ENCODE assay signal across 25 cellular contexts in the genomic region with DNA sequence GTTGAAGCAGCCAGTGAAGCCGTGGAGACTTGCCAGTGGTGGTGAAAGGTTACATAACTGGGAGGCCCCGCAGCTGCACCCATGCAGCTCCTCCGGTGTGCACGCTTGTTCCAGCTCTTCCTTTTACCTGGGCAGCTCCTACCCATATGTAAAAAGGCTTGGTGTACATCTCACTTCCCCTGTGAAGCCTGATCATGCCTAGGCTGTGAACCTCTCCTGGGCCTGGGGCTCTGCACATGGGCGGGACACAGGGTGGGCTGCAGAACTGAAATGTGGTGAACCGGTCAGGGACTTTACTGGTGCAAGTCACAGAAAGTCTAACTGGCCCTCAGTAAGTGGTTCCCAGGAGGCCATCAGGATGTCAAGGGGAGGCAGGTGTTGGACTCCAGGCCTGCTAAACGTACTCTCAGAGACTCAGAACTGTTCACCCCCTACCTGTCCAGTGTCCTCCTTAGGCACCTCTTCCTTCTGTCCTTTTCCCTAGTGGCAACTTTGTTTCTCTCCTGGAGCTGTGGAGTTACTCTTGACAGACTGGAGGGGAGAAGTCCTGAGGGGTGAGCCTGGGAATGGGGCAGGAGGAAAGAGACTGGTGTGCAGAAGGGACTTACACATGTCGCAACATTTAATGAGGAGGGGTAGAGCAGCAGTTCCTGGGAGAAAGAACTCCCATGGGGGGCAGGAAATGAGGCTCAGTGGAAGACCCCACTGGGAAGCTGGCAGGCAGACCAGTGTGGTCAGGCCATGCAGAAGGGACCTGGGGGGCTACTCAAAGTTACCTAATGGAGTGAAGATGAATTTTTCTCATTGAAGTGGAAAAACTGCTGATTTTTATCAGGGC.
DNase-seq lines count a peak whose midpoint lies in the region; ATAC-seq and TF ChIP-seq lines count a peak whose summit lies in the region.
"Had no signal": no experiment of that assay in that cellular context is flagged by ENCODE, and none has a peak within 500 bp of the region (broad histone marks: within the 10 kb centered on the region; RNA-seq: fewer than 3 reads in every experiment).

No MANE protein-coding gene starts in this region.

- H3K36me3 Mint-ChIP-seq in CD4-positive, CD25-positive, alpha-beta regulatory T cell = peaks cover 32% of the 10 kb centered on the region
- H3K36me3 Mint-ChIP-seq in activated T-helper 17 cell treated with anti-CD3 and anti-CD28 coated beads, Interleukin-2, amount 50 U/mL, for 72 hours (ENCODE audit: low read depth) = no peaks in the 10 kb centered on the region
- H3K36me3 Mint-ChIP-seq in naive thymus-derived CD4-positive, alpha-beta T cell = peaks cover 0 to 44% (median 13%) of the 10 kb centered on the region in 5 donors
- H3K36me3 Mint-ChIP-seq in progenitor cell of endocrine pancreas (ENCODE audit: insufficient read depth) = peaks cover 2% of the 10 kb centered on the region
- H3K36me3 Mint-ChIP-seq: natural killer cell had no signal

- H3K36me3 ChIP-seq in A673 (ENCODE audit: insufficient read depth, low read length, poor library complexity, severe bottlenecking) = no peaks in the 10 kb centered on the region
- no peaks in the 10 kb centered on the region for H3K36me3 ChIP-seq in CD4-positive, CD25-positive, alpha-beta regulatory T cell (ENCODE audit: control insufficient read depth, insufficient read depth, low read length)
- no peaks in the 10 kb centered on the region for H3K36me3 ChIP-seq in naive thymus-derived CD4-positive, alpha-beta T cell (ENCODE audit: control insufficient read depth in 2 of 3, insufficient read depth in 3 of 3, low read length in 3 of 3)
- H3K36me3 ChIP-seq: upper lobe of right lung had no signal

- no peaks in the 10 kb centered on the region for H3K9me3 ChIP-seq in A673 (ENCODE audit: low read depth, low read length, poor library complexity, severe bottlenecking)
- H3K9me3 ChIP-seq in CD4-positive, CD25-positive, alpha-beta regulatory T cell (ENCODE audit: control insufficient read depth in 2 of 2, low read length in 2 of 2) = no peaks in the 10 kb centered on the region
- no peaks in the 10 kb centered on the region for H3K9me3 ChIP-seq in naive thymus-derived CD4-positive, alpha-beta T cell (ENCODE audit: control insufficient read depth in 2 of 3, low read length in 3 of 3)
- H3K9me3 ChIP-seq: upper lobe of right lung had no signal

- H3K27ac ChIP-seq in A673 (ENCODE audit: low read depth, low read length, poor library complexity, severe bottlenecking) = no peak overlapping the region
- H3K27ac ChIP-seq in CD4-positive, CD25-positive, alpha-beta regulatory T cell (ENCODE audit: insufficient read depth, low read length, poor library complexity, severe bottlenecking) = no peak overlapping the region
- H3K27ac ChIP-seq in naive thymus-derived CD4-positive, alpha-beta T cell (ENCODE audit: low read depth, low read length) = no peak overlapping the region
- H3K27ac ChIP-seq: upper lobe of right lung had no signal

- POLR2A ChIA-PET in A673 (lab: Charles Lee; ENCODE audit: low non-redundant PET) = no interaction called here
- POLR2A ChIA-PET in naive thymus-derived CD4-positive, alpha-beta T cell (lab: Charles Lee) = interaction anchor here (0.7 to 1.4 kb wide), 4 partner anchors 10 to 69 kb away, joined by 3 to 4 read pairs (median 3); no protein-coding TSS in a partner anchor

- no TSS peak for BruUV-seq in A673 (replicated peaks; lab: Mats Ljungman, UMichigan)

- no peak for ATAC-seq in CD4-positive, CD25-positive, alpha-beta regulatory T cell (ENCODE audit: low read depth in 2 of 2)
- no peak for ATAC-seq in activated T-helper 17 cell treated with anti-CD3 and anti-CD28 coated beads, Interleukin-2, amount 50 U/mL, for 72 hours (replicated peaks)
- ATAC-seq in naive thymus-derived CD4-positive, alpha-beta T cell = no peak
- no peak for ATAC-seq in GM21381 (IDR thresholded peaks at IDR 0.05; ENCODE audit: unreplicated experiment)
- ATAC-seq: natural killer cell, T-cell, upper lobe of right lung had no signal

- DNase-seq in A673 (ENCODE audit: low spot score) (peak; percentile 50), erythroblast (lab: John Stamatoyannopoulos, UW) (no peak), progenitor cell of endocrine pancreas (ENCODE audit: low spot score, unreplicated experiment) (no peak)
- DNase-seq in CD4-positive, CD25-positive, alpha-beta regulatory T cell = no peak
- peak in 1 of 9 donors; percentile 7 for DNase-seq in naive thymus-derived CD4-positive, alpha-beta T cell
- DNase-seq: activated CD4-positive, alpha-beta T cell treated with anti-CD3 and anti-CD28 coated beads, Interleukin-2, amount 50 U/mL, for 48 hours; activated CD4-positive, CD25-positive, alpha-beta regulatory T cell; activated naive CD4-positive, alpha-beta T cell; cerebellar nuclear complex; EL; natural killer cell; NCI-H1105; NCI-H2029 treated with DMSO at 0.1 percent for 48 hours; NCI-H226; NCI-H748 treated with DMSO at 0.1 percent for 48 hours; occipital lobe; small intestine; stimulated activated CD4-positive, alpha-beta T cell treated with anti-CD3 and anti-CD28 coated beads, Interleukin-1b, Interleukin-23, amount 100 ng/mL, for 48 hours; substantia nigra; T-cell; upper lobe of right lung had no signal

- H3K27ac Mint-ChIP-seq in CD4-positive, CD25-positive, alpha-beta regulatory T cell = peak overlapping the region in 2 of 3 donors; percentile 5 to 85
- peak overlapping the region; percentile 41 for H3K27ac Mint-ChIP-seq in activated T-helper 17 cell treated with anti-CD3 and anti-CD28 coated beads, Interleukin-2, amount 50 U/mL, for 72 hours
- H3K27ac Mint-ChIP-seq in naive thymus-derived CD4-positive, alpha-beta T cell = peak overlapping the region in 5 of 9 donors; percentile 43 to 79 (median 61)
- no peak overlapping the region for H3K27ac Mint-ChIP-seq in progenitor cell of endocrine pancreas
- H3K27ac Mint-ChIP-seq: CD14-positive monocyte, mesothelial cell of epicardium, natural killer cell had no signal

- intact Hi-C loops in A673 (cut with micrococcal nuclease; ENCODE audit: unreplicated experiment) = no loop called here
- intact Hi-C loops in naive thymus-derived CD4-positive, alpha-beta T cell (cut with micrococcal nuclease) = no loop called here

- no peaks in the 10 kb centered on the region for H3K9me3 Mint-ChIP-seq in CD4-positive, CD25-positive, alpha-beta regulatory T cell
- H3K9me3 Mint-ChIP-seq in activated T-helper 17 cell treated with anti-CD3 and anti-CD28 coated beads, Interleukin-2, amount 50 U/mL, for 72 hours = no peaks in the 10 kb centered on the region
- H3K9me3 Mint-ChIP-seq in naive thymus-derived CD4-positive, alpha-beta T cell = peaks cover 0 to 6% (median 0%) of the 10 kb centered on the region in 11 donors
- no peaks in the 10 kb centered on the region for H3K9me3 Mint-ChIP-seq in progenitor cell of endocrine pancreas (ENCODE audit: low read depth)
- H3K9me3 Mint-ChIP-seq: natural killer cell had no signal

- H3K4me1 Mint-ChIP-seq in CD4-positive, CD25-positive, alpha-beta regulatory T cell = peaks cover 0 to 31% (median 9%) of the 10 kb centered on the region in 4 donors
- H3K4me1 Mint-ChIP-seq in activated T-helper 17 cell treated with anti-CD3 and anti-CD28 coated beads, Interleukin-2, amount 50 U/mL, for 72 hours = peaks cover 12% of the 10 kb centered on the region
- peaks cover 6 to 61% (median 39%) of the 10 kb centered on the region in 7 donors for H3K4me1 Mint-ChIP-seq in naive thymus-derived CD4-positive, alpha-beta T cell
- no peaks in the 10 kb centered on the region for H3K4me1 Mint-ChIP-seq in progenitor cell of endocrine pancreas (ENCODE audit: low read depth)
- H3K4me1 Mint-ChIP-seq: CD14-positive monocyte had no signal

- H3K4me1 ChIP-seq in A673 (ENCODE audit: insufficient read depth, low read length, poor library complexity, severe bottlenecking) = peaks cover 21% of the 10 kb centered on the region
- peaks cover 13% of the 10 kb centered on the region for H3K4me1 ChIP-seq in CD4-positive, CD25-positive, alpha-beta regulatory T cell (ENCODE audit: control insufficient read depth, insufficient read depth, low read length, poor library complexity, severe bottlenecking)
- peaks cover 0 to 15% of the 10 kb centered on the region in 2 donors for H3K4me1 ChIP-seq in naive thymus-derived CD4-positive, alpha-beta T cell (ENCODE audit: control insufficient read depth in 2 of 2, insufficient read depth in 2 of 2, low read length in 2 of 2)
- H3K4me1 ChIP-seq: upper lobe of right lung had no signal

- H3K27me3 Mint-ChIP-seq in CD4-positive, CD25-positive, alpha-beta regulatory T cell = no peaks in the 10 kb centered on the region
- no peaks in the 10 kb centered on the region for H3K27me3 Mint-ChIP-seq in activated T-helper 17 cell treated with anti-CD3 and anti-CD28 coated beads, Interleukin-2, amount 50 U/mL, for 72 hours
- no peaks in the 10 kb centered on the region for H3K27me3 Mint-ChIP-seq in naive thymus-derived CD4-positive, alpha-beta T cell
- no peaks in the 10 kb centered on the region for H3K27me3 Mint-ChIP-seq in progenitor cell of endocrine pancreas
- H3K27me3 Mint-ChIP-seq: T-cell had no signal

- TF ChIP-seq CTCF in A673 (conservative IDR thresholded peaks at IDR 0.05; ENCODE audit: low read depth, low read length) (no peak), progenitor cell of endocrine pancreas (IDR thresholded peaks at IDR 0.05; ENCODE audit: unreplicated experiment) (no peak)

- TF ChIP-seq POLR2A in erythroblast (IDR thresholded peaks at IDR 0.05; ENCODE audit: low read length) = no peak

- no peak overlapping the region for H3K4me3 Mint-ChIP-seq in CD4-positive, CD25-positive, alpha-beta regulatory T cell
- H3K4me3 Mint-ChIP-seq in activated T-helper 17 cell treated with anti-CD3 and anti-CD28 coated beads, Interleukin-2, amount 50 U/mL, for 72 hours = no peak overlapping the region
- peak overlapping the region in 1 of 10 donors; percentile 14 for H3K4me3 Mint-ChIP-seq in naive thymus-derived CD4-positive, alpha-beta T cell
- no peak overlapping the region for H3K4me3 Mint-ChIP-seq in progenitor cell of endocrine pancreas (ENCODE audit: low read depth)
- H3K4me3 Mint-ChIP-seq: CD14-positive monocyte, mesothelial cell of epicardium, natural killer cell, T-cell had no signal

- H3K27me3 ChIP-seq in A673 (replicated peaks; ENCODE audit: insufficient read depth, low read depth, low read length, poor library complexity) = no peaks in the 10 kb centered on the region
- no peaks in the 10 kb centered on the region for H3K27me3 ChIP-seq in CD4-positive, CD25-positive, alpha-beta regulatory T cell (ENCODE audit: control insufficient read depth, insufficient read depth, low read length)
- no peaks in the 10 kb centered on the region for H3K27me3 ChIP-seq in naive thymus-derived CD4-positive, alpha-beta T cell (ENCODE audit: control insufficient read depth in 2 of 2, insufficient read depth in 2 of 2, low read length in 2 of 2)
- H3K27me3 ChIP-seq: upper lobe of right lung had no signal

- CTCF ChIA-PET in A673 (lab: Charles Lee) = no interaction called here
- CTCF ChIA-PET in naive thymus-derived CD4-positive, alpha-beta T cell (lab: Charles Lee) = interaction anchor here (1.4 kb wide), 1 partner anchor 21 kb away, joined by 4 read pairs; no protein-coding TSS in a partner anchor

- H3K4me3 ChIP-seq in A673 (ENCODE audit: low read depth, low read length, poor library complexity, severe bottlenecking) = no peak overlapping the region
- H3K4me3 ChIP-seq in CD4-positive, CD25-positive, alpha-beta regulatory T cell (ENCODE audit: low read depth, low read length) = no peak overlapping the region
- no peak overlapping the region for H3K4me3 ChIP-seq in naive thymus-derived CD4-positive, alpha-beta T cell (ENCODE audit: low read length)
- H3K4me3 ChIP-seq: upper lobe of right lung had no signal
